Comparison of ENCODE assay signal across 9 cellular contexts in the genomic region with DNA sequence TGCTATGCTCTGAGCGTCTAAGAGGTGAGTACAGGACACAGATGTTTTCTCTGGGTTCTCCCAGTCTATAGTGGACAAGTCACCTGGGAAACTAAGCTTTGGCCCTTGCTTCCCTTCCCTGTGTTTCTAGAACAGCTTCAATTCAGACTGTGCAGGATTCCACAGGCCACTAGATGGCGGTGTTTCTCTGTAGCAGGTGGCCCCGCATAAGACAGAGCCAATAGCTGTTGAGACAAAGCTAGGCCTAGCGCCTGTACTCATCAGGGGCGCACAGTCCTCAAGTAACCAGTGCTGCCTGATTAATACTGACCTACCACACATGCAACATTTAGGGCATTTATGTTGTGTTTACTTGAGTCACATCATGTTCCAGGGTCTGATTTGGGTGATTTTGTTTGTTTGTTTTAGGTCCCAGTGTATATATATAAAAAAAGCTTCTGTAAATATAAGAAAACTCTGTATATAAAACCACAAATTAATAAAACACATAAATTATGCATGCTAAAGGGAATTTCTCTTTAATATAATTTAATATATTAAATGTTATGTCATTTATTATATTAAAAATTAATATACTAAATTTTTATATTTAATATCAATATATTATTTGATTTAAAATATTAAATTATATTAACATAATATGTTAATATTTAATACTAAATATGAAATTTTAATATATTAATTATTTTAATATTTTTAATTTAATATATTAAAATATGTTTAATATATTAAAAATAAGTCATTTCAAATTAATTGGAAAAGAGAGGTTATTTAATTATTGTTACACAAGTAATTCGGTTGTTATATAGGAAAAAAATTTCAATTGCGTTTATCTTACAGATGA.
A peak's percentile ranks its signal among the peaks of the same experiment; 100 is the strongest.
DNase-seq lines count a peak whose midpoint lies in the region; ATAC-seq and TF ChIP-seq lines count a peak whose summit lies in the region.
"Had no signal": no experiment of that assay in that cellular context is flagged by ENCODE, and none has a peak within 500 bp of the region (broad histone marks: within the 10 kb centered on the region; RNA-seq: fewer than 3 reads in every experiment).

No MANE protein-coding gene starts in this region.

- no peaks in the 10 kb centered on the region for H3K36me3 ChIP-seq in CD8-positive, alpha-beta T cell (ENCODE audit: insufficient read depth, low read length)
- no peaks in the 10 kb centered on the region for H3K36me3 ChIP-seq in left lung

- peaks cover 45% of the 10 kb centered on the region for H3K27me3 Mint-ChIP-seq in CD8-positive, alpha-beta T cell (ENCODE audit: low read depth)

- POLR2A ChIA-PET in CD8-positive, alpha-beta T cell (lab: Charles Lee) = interaction anchor here (1.0 kb wide), 1 partner anchor 10 kb away, joined by 4 read pairs; no protein-coding TSS in a partner anchor

- peak; percentile 64 to 86 (median 75) for DNase-seq in CD8-positive, alpha-beta T cell
- DNase-seq in NCI-H524 treated with DMSO at 0.1 percent for 48 hours (lab: John Stamatoyannopoulos, UW) = peak; percentile 88
- peak; percentile 67 to 70 for DNase-seq in activated CD4-positive, alpha-beta T cell treated with anti-CD3 and anti-CD28 coated beads for 24 hours (ENCODE audit: low read depth in 2 of 2)
- peak; percentile 97 for DNase-seq in choroid plexus epithelial cell (ENCODE audit: low read depth)
- peak in 1 of 2 donors; percentile 78 for DNase-seq in left lung
- peak; percentile 54 to 57 (median 56) for DNase-seq in stimulated activated CD4-positive, alpha-beta T cell treated with anti-CD3 and anti-CD28 coated beads, TNF-alpha, amount 100 ng/mL, for 1 hour (ENCODE audit: low read depth in 3 of 3, low spot score in 1 of 3)

- no peak overlapping the region for H3K4me3 Mint-ChIP-seq in CD8-positive, alpha-beta T cell
- H3K4me3 Mint-ChIP-seq: T-helper 1 cell treated with Interleukin-12 subunit alpha and Interleukin-12 subunit beta and Interleukin-4 antibody, amounts not matched to agents 30 μg/mL and 1 μg/mL, for 36 hours had no signal

- no peaks in the 10 kb centered on the region for H3K9me3 ChIP-seq in CD8-positive, alpha-beta T cell (ENCODE audit: low read length)
- no peaks in the 10 kb centered on the region for H3K9me3 ChIP-seq in left lung

- H3K4me3 ChIP-seq in CD8-positive, alpha-beta T cell (ENCODE audit: low read depth, low read length) = no peak overlapping the region
- no peak overlapping the region for H3K4me3 ChIP-seq in choroid plexus epithelial cell (ENCODE audit: low read depth, low read length)
- H3K4me3 ChIP-seq in left lung = no peak overlapping the region

- no peaks in the 10 kb centered on the region for H3K27me3 ChIP-seq in CD8-positive, alpha-beta T cell (ENCODE audit: insufficient read depth, low read length)
- H3K27me3 ChIP-seq in left lung = peaks cover 0 to 84% of the 10 kb centered on the region in 2 donors

- TF ChIP-seq CTCF in CD8-positive, alpha-beta T cell (IDR thresholded peaks at IDR 0.05) = peak; percentile 94
- TF ChIP-seq CTCF in choroid plexus epithelial cell (conservative IDR thresholded peaks at IDR 0.05; ENCODE audit: low read depth, low read length) = peak; percentile 99
- TF ChIP-seq CTCF in left lung (IDR thresholded peaks at IDR 0.05) = peak; percentile 89 to 90

- no peak overlapping the region for H3K27ac Mint-ChIP-seq in CD8-positive, alpha-beta T cell
- H3K27ac Mint-ChIP-seq: T-helper 1 cell treated with Interleukin-12 subunit alpha and Interleukin-12 subunit beta and Interleukin-4 antibody, amounts not matched to agents 30 μg/mL and 1 μg/mL, for 36 hours had no signal

- no peaks in the 10 kb centered on the region for H3K36me3 Mint-ChIP-seq in CD8-positive, alpha-beta T cell

- CTCF ChIA-PET in CD8-positive, alpha-beta T cell (lab: Charles Lee) = interaction anchor here (0.5 to 4.4 kb wide), 50 partner anchors 9 to 1137 kb away, joined by 3 to 49 read pairs (median 4); no protein-coding TSS in a partner anchor

- intact Hi-C loops in CD8-positive, alpha-beta T cell (cut with DNase I, micrococcal nuclease) = loop anchor here (1.0 to 10.0 kb wide), 9 partner anchors 109 to 1130 kb away; no protein-coding TSS in a partner anchor
- intact Hi-C loops in left lung (cut with DNase I) = loop anchor here (10.0 kb wide), 1 partner anchor 363 kb away; no protein-coding TSS in a partner anchor

- ATAC-seq in CD8-positive, alpha-beta T cell = peak; percentile 96
- ATAC-seq in GM19452 (IDR thresholded peaks at IDR 0.05; ENCODE audit: unreplicated experiment) (peak; percentile 100), HG03469 (IDR thresholded peaks at IDR 0.05; ENCODE audit: unreplicated experiment) (peak; percentile 99), left lung (peak; percentile 99)

- H3K27ac ChIP-seq in CD8-positive, alpha-beta T cell (ENCODE audit: low read depth, low read length) = no peak overlapping the region
- no peak overlapping the region for H3K27ac ChIP-seq in left lung

- no peaks in the 10 kb centered on the region for H3K9me3 Mint-ChIP-seq in CD8-positive, alpha-beta T cell
- H3K9me3 Mint-ChIP-seq: T-helper 1 cell treated with Interleukin-12 subunit alpha and Interleukin-12 subunit beta and Interleukin-4 antibody, amounts not matched to agents 30 μg/mL and 1 μg/mL, for 36 hours had no signal

- H3K4me1 ChIP-seq in CD8-positive, alpha-beta T cell (ENCODE audit: insufficient read depth, low read length) = no peaks in the 10 kb centered on the region
- H3K4me1 ChIP-seq in left lung = peaks cover 0 to 3% of the 10 kb centered on the region in 2 donors

- peaks cover 2% of the 10 kb centered on the region for H3K4me1 Mint-ChIP-seq in CD8-positive, alpha-beta T cell (ENCODE audit: low read depth)
